10 cellular contexts compared by ENCODE assay signal in the genomic region with DNA sequence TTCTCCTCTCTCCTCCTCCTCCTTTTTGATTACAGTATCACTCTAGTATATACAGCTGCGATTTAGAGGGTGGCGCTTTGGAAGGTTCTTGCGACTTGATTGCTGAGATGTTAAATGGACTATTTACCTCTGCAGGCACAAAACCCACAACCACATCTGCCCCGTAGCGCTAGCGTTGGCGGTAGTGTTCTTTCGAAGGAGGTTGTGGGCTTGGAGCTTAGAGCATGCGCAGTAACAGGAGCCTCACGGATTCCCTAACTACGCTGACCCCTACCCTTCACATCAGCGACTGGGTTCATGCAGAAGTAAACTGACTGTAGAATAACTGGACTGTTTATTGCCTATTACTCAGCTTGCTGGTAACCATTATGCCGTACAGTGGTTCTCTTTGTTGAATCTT. TPM values are rescaled to one million over a fixed set of nuclear protein-coding genes. Genes with fewer than 3 reads are reported as not detected.
DNase-seq lines count a peak whose midpoint lies in the region; ATAC-seq and TF ChIP-seq lines count a peak whose summit lies in the region.
"Had no signal": no experiment of that assay in that cellular context is flagged by ENCODE, and none has a peak within 500 bp of the region (broad histone marks: within the 10 kb centered on the region; RNA-seq: fewer than 3 reads in every experiment).

No MANE protein-coding gene starts in this region.

- no peaks in the 10 kb centered on the region for H3K4me1 ChIP-seq in rectal smooth muscle tissue (ENCODE audit: control insufficient read depth, insufficient read depth, low read length)

- peaks cover 2% of the 10 kb centered on the region for H3K36me3 Mint-ChIP-seq in T-helper 17 cell (ENCODE audit: low read depth)

- no peaks in the 10 kb centered on the region for H3K27me3 ChIP-seq in rectal smooth muscle tissue (ENCODE audit: control insufficient read depth, insufficient read depth, low read length)
- H3K27me3 ChIP-seq: ovary had no signal

- H3K4me3 Mint-ChIP-seq in T-helper 17 cell = peak overlapping the region; percentile 19

- no peak for TF ChIP-seq CTCF in fibroblast of villous mesenchyme (IDR thresholded peaks at IDR 0.05; ENCODE audit: insufficient read depth, low read depth, low read length)

- H3K27ac ChIP-seq in rectal smooth muscle tissue (ENCODE audit: low read depth, low read length) = no peak overlapping the region
- H3K27ac ChIP-seq: ovary had no signal

- no peak overlapping the region for H3K9ac ChIP-seq in rectal smooth muscle tissue (ENCODE audit: low read length)

- peaks cover 3% of the 10 kb centered on the region for H3K27me3 Mint-ChIP-seq in T-helper 17 cell

- ATAC-seq in GM18907 (IDR thresholded peaks at IDR 0.05; ENCODE audit: unreplicated experiment) = peak; percentile 45
- peak; percentile 39 for ATAC-seq in T-helper 17 cell
- no peak for ATAC-seq in GM18502 (IDR thresholded peaks at IDR 0.05; ENCODE audit: poor library complexity, unreplicated experiment)

- H3K27ac Mint-ChIP-seq in T-helper 17 cell = no peak overlapping the region

- peaks cover 12% of the 10 kb centered on the region for H3K4me1 Mint-ChIP-seq in T-helper 17 cell

- DNase-seq in T-helper 17 cell (no peak), fibroblast of villous mesenchyme (ENCODE audit: low read depth) (peak; percentile 11), ACHN (no peak), KG1 (lab: John Stamatoyannopoulos, UW) (no peak), NOMO-1 treated with DMSO at 0.1 percent for 48 hours (lab: John Stamatoyannopoulos, UW; ENCODE audit: unreplicated experiment) (no peak)
- DNase-seq: NCI-H187, ovary had no signal

- H3K4me3 ChIP-seq in fibroblast of villous mesenchyme (ENCODE audit: low read depth, low read length) (no peak overlapping the region), rectal smooth muscle tissue (ENCODE audit: low read length) (peak overlapping the region; percentile 50)
- H3K4me3 ChIP-seq: ovary had no signal

- in situ Hi-C loops in ACHN (cut with HindIII; ENCODE audit: low pct_ligation_motif_present, low pct_unique_long_range_greater_than_20kb, low sequenced_read_pairs) = no loop called here

- no peaks in the 10 kb centered on the region for H3K36me3 ChIP-seq in rectal smooth muscle tissue (ENCODE audit: control insufficient read depth, insufficient read depth, low read length)
- H3K36me3 ChIP-seq: ovary had no signal

- H3K9me3 ChIP-seq in T-helper 17 cell (ENCODE audit: control insufficient read depth, low read length, poor library complexity, severe bottlenecking) = no peaks in the 10 kb centered on the region
- H3K9me3 ChIP-seq: ovary had no signal

RNA-seq across cellular contexts. Expression of gene CGGBP1, which starts 58.0 kb away (rescaled TPM):
- total RNA-seq in T-helper 17 cell (10 to 100 TPM; 73.8 to 95.8 TPM), fibroblast of villous mesenchyme (55.7 and 81.2 TPM in 2 replicates)

RNA-seq across cellular contexts. Expression of gene ZNF654, which starts 58.2 kb away (rescaled TPM):
- total RNA-seq in T-helper 17 cell (10 to 100 TPM; 12.6 to 16.1 TPM), fibroblast of villous mesenchyme (13.2 and 20.7 TPM in 2 replicates)
